ENCODE assay signal across 8 cellular contexts in the genomic region with DNA sequence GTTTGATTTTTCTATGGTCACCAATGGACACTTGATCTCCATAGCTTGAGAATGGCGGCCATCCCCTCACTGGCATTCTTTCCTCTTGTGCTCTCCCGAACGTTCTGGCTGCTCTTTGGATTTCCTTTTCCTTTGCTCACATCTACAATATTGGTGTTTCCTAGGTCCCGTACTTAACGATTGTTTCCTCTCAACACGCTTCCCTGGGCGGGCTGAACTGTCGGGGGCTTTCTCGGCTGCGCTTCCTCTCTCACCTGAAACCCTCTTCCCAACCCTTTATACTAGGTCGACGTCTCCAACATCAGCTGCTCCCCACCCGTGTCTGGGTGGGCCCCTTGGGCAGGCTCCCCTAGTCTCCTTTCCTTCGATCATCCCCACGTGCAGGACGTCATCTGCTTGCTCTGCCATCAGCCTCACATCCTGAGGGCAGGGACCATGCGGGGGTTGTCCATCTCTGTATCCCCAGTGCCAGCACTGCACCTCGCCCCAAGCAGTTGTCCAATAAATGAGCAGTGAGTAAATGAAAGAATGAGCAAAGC. TPM values are rescaled to one million over a fixed set of nuclear protein-coding genes. Genes with fewer than 3 reads are reported as not detected.
A peak's percentile ranks its signal among the peaks of the same experiment; 100 is the strongest.
DNase-seq lines count a peak whose midpoint lies in the region; ATAC-seq and TF ChIP-seq lines count a peak whose summit lies in the region.

No MANE protein-coding gene starts in this region.

- H3K4me3 ChIP-seq in cardiac muscle cell (peak overlapping the region; percentile 89), kidney epithelial cell (ENCODE audit: low read depth, low read length) (peak overlapping the region; percentile 68), tibial artery (peak overlapping the region; percentile 93 to 98)

- H3K27ac Mint-ChIP-seq in activated naive CD8-positive, alpha-beta T cell = peak overlapping the region; percentile 99

- intact Hi-C loops in left ventricle myocardium superior (cut with micrococcal nuclease) = no loop called here
- intact Hi-C loops in tibial artery (cut with DNase I; ENCODE audit: low total_unique reads) = no loop called here

- H3K27me3 Mint-ChIP-seq in activated naive CD8-positive, alpha-beta T cell = no peaks in the 10 kb centered on the region

- TF ChIP-seq CTCF in cardiac muscle cell (IDR thresholded peaks at IDR 0.05; ENCODE audit: low read depth, low read length) (no peak), kidney epithelial cell (IDR thresholded peaks at IDR 0.05; ENCODE audit: insufficient read depth, low read length, poor library complexity, severe bottlenecking) (no peak), tibial artery (IDR thresholded peaks at IDR 0.05) (no peak), omental fat pad (IDR thresholded peaks at IDR 0.05) (no peak)

- H3K27me3 ChIP-seq in cardiac muscle cell = peaks cover 5% of the 10 kb centered on the region
- H3K27me3 ChIP-seq in kidney epithelial cell (ENCODE audit: control insufficient read depth, insufficient read depth, low read length) = no peaks in the 10 kb centered on the region
- no peaks in the 10 kb centered on the region for H3K27me3 ChIP-seq in tibial artery

- H3K4me1 Mint-ChIP-seq in activated naive CD8-positive, alpha-beta T cell (ENCODE audit: low read depth) = peaks cover 36% of the 10 kb centered on the region

- H3K36me3 ChIP-seq in cardiac muscle cell (no peaks in the 10 kb centered on the region), kidney epithelial cell (ENCODE audit: control insufficient read depth, insufficient read depth, low read length) (no peaks in the 10 kb centered on the region), tibial artery (no peaks in the 10 kb centered on the region)

- ATAC-seq in left ventricle myocardium superior (no peak), HG03457 (IDR thresholded peaks at IDR 0.05; ENCODE audit: unreplicated experiment) (no peak), omental fat pad (ENCODE audit: low FRiP score) (no peak)

- H3K9me3 Mint-ChIP-seq in activated naive CD8-positive, alpha-beta T cell (ENCODE audit: low read depth) = no peaks in the 10 kb centered on the region

- DNase-seq in cardiac muscle cell (ENCODE audit: low read depth in 1 of 2, low spot score in 1 of 2) (no peak), left ventricle myocardium superior (no peak), kidney epithelial cell (ENCODE audit: low read depth) (no peak), tibial artery (no peak), kidney tubule cell (ENCODE audit: low spot score) (no peak), omental fat pad (ENCODE audit: low spot score) (no peak)

- no peaks in the 10 kb centered on the region for H3K9me3 ChIP-seq in cardiac muscle cell (ENCODE audit: low read depth)
- no peaks in the 10 kb centered on the region for H3K9me3 ChIP-seq in tibial artery

- H3K4me3 Mint-ChIP-seq in activated naive CD8-positive, alpha-beta T cell = peak overlapping the region; percentile 95

- H3K4me1 ChIP-seq in cardiac muscle cell (ENCODE audit: low read depth) (peaks cover 4% of the 10 kb centered on the region), tibial artery (peaks cover 0 to 26% (median 12%) of the 10 kb centered on the region in 4 donors)

- H3K27ac ChIP-seq in cardiac muscle cell (peak overlapping the region; percentile 95), tibial artery (peak overlapping the region; percentile 73 to 83)

- H3K36me3 Mint-ChIP-seq in activated naive CD8-positive, alpha-beta T cell = peaks cover 4% of the 10 kb centered on the region

RNA-seq across cellular contexts. Expression of a gene that starts 0.6 kb away (rescaled TPM):
- 37.7 and 50.1 TPM in 2 replicates for total RNA-seq in cardiac muscle cell
- polyA plus RNA-seq in cardiac muscle cell = 35.5 and 39.0 TPM in 2 replicates
- total RNA-seq in left ventricle myocardium superior = 19.6 TPM
- 25.2 and 31.7 TPM in 2 replicates for total RNA-seq in kidney epithelial cell
- 10 to 100 TPM; 22.2 to 31.6 (median 27.8) TPM for total RNA-seq in omental fat pad

RNA-seq across cellular contexts. Expression of a gene that starts 34.7 kb away (rescaled TPM):
- 0.39 TPM in 1 of 2 replicates, not detected in the other for total RNA-seq in cardiac muscle cell
- polyA plus RNA-seq in cardiac muscle cell = 0.39 and 0.91 TPM in 2 replicates
- total RNA-seq in left ventricle myocardium superior = 7.2 TPM
- not detected in 2 replicates for total RNA-seq in kidney epithelial cell
- not detected for total RNA-seq in omental fat pad
